In genomic region chr5:26883375-26883774, GRCh38 we compare ENCODE assay signal across 21 cellular contexts.
DNase-seq lines count a peak whose midpoint lies in the region; ATAC-seq, FAIRE-seq and TF ChIP-seq lines count a peak whose summit lies in the region.
"Had no signal": no experiment of that assay in that cellular context is flagged by ENCODE, and none has a peak within 500 bp of the region (broad histone marks: within the 10 kb centered on the region; RNA-seq: fewer than 3 reads in every experiment).

No MANE protein-coding gene starts in this region.

- H3K9me2 ChIP-seq in MM.1S (replicated peaks; ENCODE audit: insufficient read depth, low read length) (no peaks in the 10 kb centered on the region), SU-DHL-6 (replicated peaks; ENCODE audit: insufficient read depth, low read length) (no peaks in the 10 kb centered on the region)

- H3K79me2 ChIP-seq in MM.1S (ENCODE audit: low read length) (peaks cover 90% of the 10 kb centered on the region), SU-DHL-6 (ENCODE audit: insufficient read depth, low read length) (no peaks in the 10 kb centered on the region)

- peak; percentile 62 for FAIRE-seq in H54 (lab: Jason Lieb, UNC)
- FAIRE-seq: A549, D721Med, G401.6, GM12891, GM19239 had no signal

- intact Hi-C loops in sigmoid colon (cut with DNase I) = no loop called here

- TF ChIP-seq POLR2A in H54 (IDR thresholded peaks at IDR 0.05; ENCODE audit: low read depth, low read length) (no peak), Peyer's patch (IDR thresholded peaks at IDR 0.05) (no peak), sigmoid colon (IDR thresholded peaks at IDR 0.05) (no peak)

- H3K9me3 ChIP-seq in MM.1S (replicated peaks; ENCODE audit: insufficient read depth, low read length) = no peaks in the 10 kb centered on the region
- H3K9me3 ChIP-seq in SU-DHL-6 (ENCODE audit: insufficient read depth, low read length) = peaks cover 4% of the 10 kb centered on the region; the same call in 1 of the 2 replicates
- H3K9me3 ChIP-seq in Peyer's patch = no peaks in the 10 kb centered on the region
- H3K9me3 ChIP-seq in sigmoid colon = no peaks in the 10 kb centered on the region
- H3K9me3 ChIP-seq: A549; BLaER1 treated with 17β-estradiol and CSF1 and Interleukin-3, amounts not matched to agents 10 nM and 100 nM; Caco-2 had no signal

- no peak overlapping the region for H3K27ac ChIP-seq in MM.1S (ENCODE audit: low read length)
- H3K27ac ChIP-seq in SU-DHL-6 (ENCODE audit: low read depth, low read length) = no peak overlapping the region
- H3K27ac ChIP-seq in Peyer's patch = no peak overlapping the region
- H3K27ac ChIP-seq in sigmoid colon = no peak overlapping the region
- H3K27ac ChIP-seq: 22Rv1; A549; BLaER1 treated with 17β-estradiol and CSF1 and Interleukin-3, amounts not matched to agents 10 nM and 100 nM; C4-2B had no signal

- TF ChIP-seq CTCF in MM.1S (IDR thresholded peaks at IDR 0.05; ENCODE audit: low read length) (no peak), SU-DHL-6 (IDR thresholded peaks at IDR 0.05; ENCODE audit: insufficient read depth, low read length, poor library complexity, severe bottlenecking) (no peak), Peyer's patch (IDR thresholded peaks at IDR 0.05) (no peak), sigmoid colon (IDR thresholded peaks at IDR 0.05) (no peak)

- no peak overlapping the region for H3K4me3 ChIP-seq in MM.1S (ENCODE audit: low read length)
- H3K4me3 ChIP-seq in SU-DHL-6 (ENCODE audit: insufficient read depth, low read length, poor library complexity, severe bottlenecking) = no peak overlapping the region
- no peak overlapping the region for H3K4me3 ChIP-seq in Peyer's patch
- H3K4me3 ChIP-seq in sigmoid colon = no peak overlapping the region
- H3K4me3 ChIP-seq: A549; BLaER1 treated with 17β-estradiol and CSF1 and Interleukin-3, amounts not matched to agents 10 nM and 100 nM had no signal

- H3K4me2 ChIP-seq in MM.1S (ENCODE audit: low read depth, low read length) (peak overlapping the region; percentile 4; the same call in 1 of the 2 replicates), SU-DHL-6 (ENCODE audit: low read depth, low read length, poor library complexity, severe bottlenecking) (no peak overlapping the region)
- H3K4me2 ChIP-seq: A549; BLaER1 treated with 17β-estradiol and CSF1 and Interleukin-3, amounts not matched to agents 10 nM and 100 nM had no signal

- H3K27me3 ChIP-seq in MM.1S (replicated peaks; ENCODE audit: insufficient read depth, low read length) (no peaks in the 10 kb centered on the region), SU-DHL-6 (ENCODE audit: low read length) (no peaks in the 10 kb centered on the region), Peyer's patch (no peaks in the 10 kb centered on the region), sigmoid colon (no peaks in the 10 kb centered on the region)
- H3K27me3 ChIP-seq: BLaER1 treated with 17β-estradiol and CSF1 and Interleukin-3, amounts not matched to agents 10 nM and 100 nM had no signal

- H2AFZ ChIP-seq in MM.1S (ENCODE audit: low read length) = no peak overlapping the region
- peak overlapping the region; percentile 56 for H2AFZ ChIP-seq in SU-DHL-6 (ENCODE audit: low read depth, low read length, severe bottlenecking)

- H3F3A ChIP-seq in MM.1S (ENCODE audit: insufficient read depth, low read length) (no peaks in the 10 kb centered on the region), SU-DHL-6 (ENCODE audit: insufficient read depth) (no peaks in the 10 kb centered on the region)

- no peak for ATAC-seq in HG03025 (IDR thresholded peaks at IDR 0.05; ENCODE audit: low FRiP score, unreplicated experiment)
- ATAC-seq: A549; CD8-positive, alpha-beta T cell had no signal

- TF ChIP-seq EP300 in sigmoid colon (IDR thresholded peaks at IDR 0.05) = no peak

- H3K4me1 ChIP-seq in MM.1S (ENCODE audit: low read length) (peaks cover 16% of the 10 kb centered on the region; the same call in 1 of the 2 replicates), Peyer's patch (no peaks in the 10 kb centered on the region), sigmoid colon (no peaks in the 10 kb centered on the region)
- H3K4me1 ChIP-seq: A549; BLaER1 treated with 17β-estradiol and CSF1 and Interleukin-3, amounts not matched to agents 10 nM and 100 nM; Caco-2 had no signal

- 0 out of 2 replicates have a peak, but pooled peaks cover 2% of the 10 kb centered on the region for H3K36me3 ChIP-seq in MM.1S (replicated peaks; ENCODE audit: insufficient read depth, low read length)
- no peaks in the 10 kb centered on the region for H3K36me3 ChIP-seq in SU-DHL-6 (ENCODE audit: low read length)
- no peaks in the 10 kb centered on the region for H3K36me3 ChIP-seq in Peyer's patch
- no peaks in the 10 kb centered on the region for H3K36me3 ChIP-seq in sigmoid colon
- H3K36me3 ChIP-seq: BLaER1 treated with 17β-estradiol and CSF1 and Interleukin-3, amounts not matched to agents 10 nM and 100 nM had no signal

- DNase-seq in H54 (ENCODE audit: insufficient read length, low spot score) = no peak
- no peak for DNase-seq in MM.1S
- DNase-seq in Peyer's patch = no peak
- no peak for DNase-seq in sigmoid colon
- DNase-seq: AML-193; Caco-2; Calu3; CD4-positive, alpha-beta T cell; CD8-positive, alpha-beta T cell; DMS79 treated with DMSO at 0.1 percent for 48 hours; GF-D8 had no signal

- WGBS in sigmoid colon, 2 donors = 88 to 89% methylated on average over 5 of the region's 5 CpGs

- H3K9ac ChIP-seq in MM.1S (ENCODE audit: low read length) (no peak overlapping the region), SU-DHL-6 (ENCODE audit: low read length) (no peak overlapping the region)
- H3K9ac ChIP-seq: BLaER1 treated with 17β-estradiol and CSF1 and Interleukin-3, amounts not matched to agents 10 nM and 100 nM had no signal

- no peaks in the 10 kb centered on the region for H4K20me1 ChIP-seq in MM.1S (ENCODE audit: insufficient read depth, low read length)
- no peaks in the 10 kb centered on the region for H4K20me1 ChIP-seq in SU-DHL-6 (ENCODE audit: low read depth, low read length)
- H4K20me1 ChIP-seq: BLaER1 treated with 17β-estradiol and CSF1 and Interleukin-3, amounts not matched to agents 10 nM and 100 nM had no signal
